In genomic region chr2:26772064-26773001, GRCh38 we compare ENCODE assay signal across 2 cellular contexts.
TF ChIP-seq lines count a peak whose summit lies in the region.

No MANE protein-coding gene starts in this region.

TF ChIP-seq in HCT116, 20 proteins besides CTCF, POLR2A, EP300 and RAD21 (continued from another document):
- no peak for TF ChIP-seq REST (IDR thresholded peaks at IDR 0.05; ENCODE audit: low read depth)
- TF ChIP-seq JUND (IDR thresholded peaks at IDR 0.05), result no peak
- no peak for TF ChIP-seq POLR2AphosphoS5 (IDR thresholded peaks at IDR 0.05; ENCODE audit: low read depth, low read length)
- no peak for TF ChIP-seq SP1 (IDR thresholded peaks at IDR 0.05; ENCODE audit: low read depth)
- no peak for TF ChIP-seq SIN3A (IDR thresholded peaks at IDR 0.05; ENCODE audit: low read depth)

TF ChIP-seq in WTC11, 78 proteins besides CTCF, POLR2A, EP300 and RAD21 (continued from another document):
- no peak for TF ChIP-seq ZBTB43 (CRISPR knock-in tag; IDR thresholded peaks at IDR 0.05)
- TF ChIP-seq ATF3 (CRISPR knock-in tag; conservative IDR thresholded peaks at IDR 0.05), result no peak
- TF ChIP-seq USF2 (CRISPR knock-in tag; IDR thresholded peaks at IDR 0.05), result no peak
- TF ChIP-seq E2F1 (CRISPR knock-in tag; IDR thresholded peaks at IDR 0.05), result no peak
- no peak for TF ChIP-seq AFF4 (CRISPR knock-in tag; IDR thresholded peaks at IDR 0.05; ENCODE audit: borderline replicate concordance)
